In genomic region chr1:7013833-7014639, GRCh38 we compare ENCODE assay signal across 17 cellular contexts.
DNase-seq lines count a peak whose midpoint lies in the region; ATAC-seq, FAIRE-seq and TF ChIP-seq lines count a peak whose summit lies in the region.
"Had no signal": no experiment of that assay in that cellular context is flagged by ENCODE, and none has a peak within 500 bp of the region (broad histone marks: within the 10 kb centered on the region; RNA-seq: fewer than 3 reads in every experiment).

No MANE protein-coding gene starts in this region.

- H3K4me2 ChIP-seq in BLaER1 (peak overlapping the region; percentile 93), H1 (ENCODE audit: insufficient read depth in 1 of 2, low read depth in 2 of 2, low read length in 2 of 2) (no peak overlapping the region)

- peaks cover 2% of the 10 kb centered on the region for H3K27me3 Mint-ChIP-seq in activated CD4-positive, alpha-beta T cell treated with anti-CD3 and anti-CD28 coated beads for 36 hours

- no peak for FAIRE-seq in H1 (lab: Jason Lieb, UNC)
- FAIRE-seq in pancreas (lab: Jason Lieb, UNC), result no peak
- FAIRE-seq: RCC 7860 had no signal

- H3K79me1 ChIP-seq in H1 (ENCODE audit: low read depth, low read length), result no peaks in the 10 kb centered on the region

- no peak overlapping the region for H2BK120ac ChIP-seq in H1 (replicated peaks; ENCODE audit: low read depth, low read length)

- POLR2A ChIA-PET in H1 (lab: Charles Lee; ENCODE audit: partially characterized antibody), result no interaction called here
- POLR2A ChIA-PET in activated CD4-positive, alpha-beta T cell treated with anti-CD3 and anti-CD28 coated beads for 36 hours (lab: Charles Lee), result no interaction called here

- intact Hi-C loops in left ventricle myocardium superior (cut with micrococcal nuclease), result no loop called here
- intact Hi-C loops in pancreas (cut with DNase I), result no loop called here
- intact Hi-C loops in activated CD4-positive, alpha-beta T cell treated with anti-CD3 and anti-CD28 coated beads for 36 hours (cut with DNase I, micrococcal nuclease), result no loop called here

- H4K8ac ChIP-seq in H1 (ENCODE audit: extremely low read depth, insufficient read depth, low read length), result no peak overlapping the region

- no peak for TF ChIP-seq EP300 in H1 (IDR thresholded peaks at IDR 0.05; ENCODE audit: borderline replicate concordance in 1 of 2, low read depth in 2 of 2, low read length in 2 of 2)

- peak overlapping the region; percentile 60; the same call in 1 of the 2 replicates for H3K18ac ChIP-seq in H1 (ENCODE audit: extremely low read depth, low read length)

- H3K56ac ChIP-seq in H1 (replicated peaks; ENCODE audit: insufficient read length, low read depth, low read length), result no peak overlapping the region

- H2AK5ac ChIP-seq in H1 (ENCODE audit: low read depth, low read length), result no peak overlapping the region

- H3K4me3 Mint-ChIP-seq in activated CD4-positive, alpha-beta T cell treated with anti-CD3 and anti-CD28 coated beads for 36 hours, result no peak overlapping the region
- H3K4me3 Mint-ChIP-seq: IgD-negative memory B cell had no signal

- no peak overlapping the region for H3K23ac ChIP-seq in H1 (ENCODE audit: insufficient read length)

- H4K20me1 ChIP-seq in BLaER1, result no peaks in the 10 kb centered on the region
- H4K20me1 ChIP-seq in H1 (replicated peaks in 1 of 2; ENCODE audit: control insufficient read depth in 1 of 2, insufficient read depth in 2 of 2, low read length in 2 of 2), result no peaks in the 10 kb centered on the region

- TF ChIP-seq RAD21 in H1 (IDR thresholded peaks at IDR 0.05 in 1 of 2, conservative IDR thresholded peaks at IDR 0.05 in 1 of 2; ENCODE audit: low read depth in 2 of 2, low read length in 2 of 2), result no peak

- no peak overlapping the region for H2BK15ac ChIP-seq in H1 (ENCODE audit: low read length)

- DNase-seq in H1 (ENCODE audit: low read depth in 1 of 2, low spot score in 2 of 2) (no peak), left ventricle myocardium superior (peak; percentile 74), pancreas (peak in 2 of 6 donors; percentile 30 to 46), erythroblast (lab: John Stamatoyannopoulos, UW) (no peak)
- DNase-seq in stimulated activated CD4-positive, alpha-beta T cell treated with anti-CD3 and anti-CD28 coated beads, Interleukin-2, amount 100 ng/mL, for 24 hours, result no peak
- DNase-seq in activated CD4-positive, alpha-beta T cell treated with anti-CD3 and anti-CD28 coated beads for 36 hours, result no peak
- DNase-seq: DMS 273 treated with DMSO at 0.1 percent for 48 hours, NCI-H1417, NCI-H1930, NCI-H2171, NCI-H510A had no signal

- CTCF ChIA-PET in H1 (lab: Charles Lee; ENCODE audit: partially characterized antibody), result interaction anchor here (0.6 to 2.6 kb wide), 5 partner anchors 16 to 527 kb away, joined by 3 to 10 read pairs (median 7); no protein-coding TSS in a partner anchor
- CTCF ChIA-PET in activated CD4-positive, alpha-beta T cell treated with anti-CD3 and anti-CD28 coated beads for 36 hours (lab: Charles Lee), result interaction anchor here (0.6 kb wide), 1 partner anchor 57 kb away, joined by 3 read pairs; no protein-coding TSS in a partner anchor

- TF ChIP-seq POLR2A in H1 (IDR thresholded peaks at IDR 0.05; ENCODE audit: control extremely low read depth in 1 of 2, low read depth in 2 of 2, low read length in 2 of 2), result no peak
- TF ChIP-seq POLR2A in erythroblast (IDR thresholded peaks at IDR 0.05; ENCODE audit: low read length), result no peak

- H4K91ac ChIP-seq in H1 (replicated peaks; ENCODE audit: insufficient read length, low read length), result no peak overlapping the region

- peak overlapping the region; percentile 75 for H3K27ac ChIP-seq in BLaER1
- no peak overlapping the region for H3K27ac ChIP-seq in H1 (ENCODE audit: low read depth, low read length)
- H3K27ac ChIP-seq in pancreas, result peak overlapping the region in 1 of 4 donors; percentile 4
- H3K27ac ChIP-seq: 22Rv1 had no signal

- 87% methylated on average over 18 of the region's 18 CpGs; no CpG with 5 or more reads in 1 of the 2 experiments for WGBS in H1 (ENCODE audit: extremely low coverage in 1 of 2, insufficient coverage in 1 of 2, insufficient read length in 1 of 2, insufficient replicate concordance in 2 of 2, low coverage in 1 of 2, low lambda C conversion rate in 2 of 2, missing lambda C conversion rate in 1 of 2), 2 experiments
- 62 to 63% methylated on average over 18 of the region's 18 CpGs for WGBS in pancreas, 2 donors

- H3K9ac ChIP-seq in BLaER1 (peak overlapping the region; percentile 64), H1 (replicated peaks in 1 of 4; ENCODE audit: extremely low read depth in 1 of 4, low read depth in 3 of 4, low read length in 3 of 4) (no peak overlapping the region)

- H3K27ac Mint-ChIP-seq in activated CD4-positive, alpha-beta T cell treated with anti-CD3 and anti-CD28 coated beads for 36 hours, result no peak overlapping the region
- H3K27ac Mint-ChIP-seq: IgD-negative memory B cell had no signal

- no peaks in the 10 kb centered on the region for H3K79me2 ChIP-seq in H1 (ENCODE audit: control insufficient read depth in 1 of 2, insufficient read depth in 2 of 2, low read length in 2 of 2)

- H2BK5ac ChIP-seq in H1 (ENCODE audit: low read depth, low read length), result no peak overlapping the region

- H3K4me3 ChIP-seq in BLaER1 (peak overlapping the region; percentile 41; the same call in 1 of the 2 replicates), H1 (ENCODE audit: extremely low read depth in 1 of 4, insufficient read depth in 2 of 4, low read depth in 3 of 4, low read length in 4 of 4) (no peak overlapping the region), pancreas (no peak overlapping the region)

- H3K9me3 ChIP-seq in BLaER1, result no peaks in the 10 kb centered on the region
- H3K9me3 ChIP-seq in H1 (ENCODE audit: insufficient read depth in 2 of 2, low read depth in 1 of 2, low read length in 1 of 2), result no peaks in the 10 kb centered on the region
- H3K9me3 ChIP-seq in pancreas, result no peaks in the 10 kb centered on the region

- H3K36me3 Mint-ChIP-seq in activated CD4-positive, alpha-beta T cell treated with anti-CD3 and anti-CD28 coated beads for 36 hours (ENCODE audit: low read depth), result no peaks in the 10 kb centered on the region
- H3K36me3 Mint-ChIP-seq: IgD-negative memory B cell had no signal

- H3K4ac ChIP-seq in H1 (replicated peaks; ENCODE audit: insufficient read length, low read depth, low read length), result no peak overlapping the region

- no peak overlapping the region for H4K5ac ChIP-seq in H1 (ENCODE audit: insufficient read length, low read depth, low read length)

- H3K36me3 ChIP-seq in BLaER1, result no peaks in the 10 kb centered on the region
- H3K36me3 ChIP-seq in H1 (ENCODE audit: control insufficient read depth in 2 of 4, insufficient read depth in 4 of 4, low read length in 3 of 4), result no peaks in the 10 kb centered on the region
- no peaks in the 10 kb centered on the region for H3K36me3 ChIP-seq in pancreas

- H3K14ac ChIP-seq in H1 (ENCODE audit: insufficient read length), result no peak overlapping the region

- no peaks in the 10 kb centered on the region for H3K4me1 Mint-ChIP-seq in activated CD4-positive, alpha-beta T cell treated with anti-CD3 and anti-CD28 coated beads for 36 hours
- H3K4me1 Mint-ChIP-seq: IgD-negative memory B cell had no signal

- no peak overlapping the region for H2BK12ac ChIP-seq in H1 (ENCODE audit: low read depth, low read length)

- no peak overlapping the region for H2AFZ ChIP-seq in H1 (ENCODE audit: low read length)

- H2BK20ac ChIP-seq in H1 (ENCODE audit: low read length), result no peak overlapping the region

- no peaks in the 10 kb centered on the region for H3K23me2 ChIP-seq in H1 (ENCODE audit: low read depth, low read length)

- ATAC-seq in left ventricle myocardium superior, result peak; percentile 97
- peak; percentile 41 to 65 (median 52) for ATAC-seq in pancreas
- ATAC-seq in activated CD4-positive, alpha-beta T cell treated with anti-CD3 and anti-CD28 coated beads for 36 hours, result no peak
- ATAC-seq in HG03469 (IDR thresholded peaks at IDR 0.05; ENCODE audit: unreplicated experiment), result no peak
- ATAC-seq: HCT116 had no signal

- H3K27me3 ChIP-seq in BLaER1 (no peaks in the 10 kb centered on the region), H1 (replicated peaks in 1 of 4; ENCODE audit: control insufficient read depth in 3 of 4, extremely low read depth in 1 of 4, insufficient read depth in 3 of 4, low read length in 3 of 4) (no peaks in the 10 kb centered on the region), pancreas (no peaks in the 10 kb centered on the region)

- no peaks in the 10 kb centered on the region for H3K9me3 Mint-ChIP-seq in activated CD4-positive, alpha-beta T cell treated with anti-CD3 and anti-CD28 coated beads for 36 hours (ENCODE audit: low read depth)
- H3K9me3 Mint-ChIP-seq: IgD-negative memory B cell had no signal

- H3K4me1 ChIP-seq in BLaER1, result peaks cover 59% of the 10 kb centered on the region
- no peaks in the 10 kb centered on the region for H3K4me1 ChIP-seq in H1 (replicated peaks in 1 of 4; ENCODE audit: control insufficient read depth in 3 of 4, insufficient read depth in 4 of 4, low read length in 3 of 4)
- peaks cover 10 to 15% (median 13%) of the 10 kb centered on the region in 3 donors for H3K4me1 ChIP-seq in pancreas

- TF ChIP-seq CTCF in H1 (IDR thresholded peaks at IDR 0.05; ENCODE audit: control extremely low read depth in 1 of 3, insufficient read depth in 1 of 3, low read depth in 1 of 3, low read length in 3 of 3), result no peak
- no peak for TF ChIP-seq CTCF in pancreas (IDR thresholded peaks at IDR 0.05)

TF ChIP-seq in H1, 55 proteins besides CTCF, POLR2A, EP300 and RAD21 (continues in another document):
- TF ChIP-seq SP2 (IDR thresholded peaks at IDR 0.05; ENCODE audit: low read length) (no peak), ZNF274 (IDR thresholded peaks at IDR 0.05; ENCODE audit: borderline replicate concordance, extremely low read depth, low read length) (no peak), POU5F1 (IDR thresholded peaks at IDR 0.05; ENCODE audit: low read depth, low read length) (no peak)
- TF ChIP-seq, protein P1, sequence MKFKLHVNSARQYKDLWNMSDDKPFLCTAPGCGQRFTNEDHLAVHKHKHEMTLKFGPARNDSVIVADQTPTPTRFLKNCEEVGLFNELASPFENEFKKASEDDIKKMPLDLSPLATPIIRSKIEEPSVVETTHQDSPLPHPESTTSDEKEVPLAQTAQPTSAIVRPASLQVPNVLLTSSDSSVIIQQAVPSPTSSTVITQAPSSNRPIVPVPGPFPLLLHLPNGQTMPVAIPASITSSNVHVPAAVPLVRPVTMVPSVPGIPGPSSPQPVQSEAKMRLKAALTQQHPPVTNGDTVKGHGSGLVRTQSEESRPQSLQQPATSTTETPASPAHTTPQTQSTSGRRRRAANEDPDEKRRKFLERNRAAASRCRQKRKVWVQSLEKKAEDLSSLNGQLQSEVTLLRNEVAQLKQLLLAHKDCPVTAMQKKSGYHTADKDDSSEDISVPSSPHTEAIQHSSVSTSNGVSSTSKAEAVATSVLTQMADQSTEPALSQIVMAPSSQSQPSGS (IDR thresholded peaks at IDR 0.05; ENCODE audit: low read length), result no peak
- TF ChIP-seq, protein P2, sequence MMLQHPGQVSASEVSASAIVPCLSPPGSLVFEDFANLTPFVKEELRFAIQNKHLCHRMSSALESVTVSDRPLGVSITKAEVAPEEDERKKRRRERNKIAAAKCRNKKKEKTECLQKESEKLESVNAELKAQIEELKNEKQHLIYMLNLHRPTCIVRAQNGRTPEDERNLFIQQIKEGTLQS (IDR thresholded peaks at IDR 0.05; ENCODE audit: insufficient read depth, low read depth, low read length), result no peak

Comparison
In these comparisons a context has a peak if more than half of its experiments do, and no peak if none do; other contexts are left out.
1. ATAC-seq: peak in left ventricle myocardium superior (single experiment) and pancreas (4 of 4); none in activated CD4-positive, alpha-beta T cell treated with anti-CD3 and anti-CD28 coated beads for 36 hours (single experiment) and HG03469 (single experiment).